31 cellular contexts compared by ENCODE assay signal in genomic region chr4:122052714-122053113, GRCh38.
DNase-seq lines count a peak whose midpoint lies in the region; ATAC-seq, FAIRE-seq and TF ChIP-seq lines count a peak whose summit lies in the region.
"Had no signal": no experiment of that assay in that cellular context is flagged by ENCODE, and none has a peak within 500 bp of the region (broad histone marks: within the 10 kb centered on the region; RNA-seq: fewer than 3 reads in every experiment).

No MANE protein-coding gene starts in this region.

- H3K27me3 ChIP-seq in bronchial epithelial cell (ENCODE audit: control insufficient read depth, insufficient read depth, low read length) (no peaks in the 10 kb centered on the region), psoas muscle (ENCODE audit: insufficient read depth in 3 of 3, low read length in 2 of 3) (no peaks in the 10 kb centered on the region), trophoblast cell (ENCODE audit: insufficient read depth, low read length) (no peaks in the 10 kb centered on the region)
- H3K27me3 ChIP-seq: BE2C, MG63 had no signal

- no peak for FAIRE-seq in bronchial epithelial cell (lab: Jason Lieb, UNC)
- FAIRE-seq: GM12891, HTR-8/SVneo had no signal

- no peaks in the 10 kb centered on the region for H3K79me1 ChIP-seq in trophoblast cell (ENCODE audit: low read length)

- DNase-seq in NCI-H82 (lab: John Stamatoyannopoulos, UW) (peak; percentile 3), NCI-H82 treated with DMSO at 0.1 percent for 48 hours (lab: John Stamatoyannopoulos, UW; ENCODE audit: unreplicated experiment) (no peak), bronchial epithelial cell (ENCODE audit: low read depth) (peak; percentile 22), left cardiac atrium (no peak), psoas muscle (no peak), trophoblast cell (no peak), HuH-7 (ENCODE audit: low spot score) (no peak)
- DNase-seq in activated naive CD4-positive, alpha-beta T cell treated with Interleukin-2 at 50 U/mL for 16 hours, result no peak
- DNase-seq: 8988T; ACHN; BE2C; Calu3; CD8-positive, alpha-beta memory T cell; DMS79 treated with DMSO at 0.1 percent for 48 hours; GF-D8; HFFc6; KBM-7; MG63; NCI-H1694; NCI-H2081; NCI-H2171 treated with DMSO at 0.1 percent for 48 hours; NCI-H345; NCI-H510A treated with DMSO at 0.1 percent for 48 hours; NCI-H748 treated with DMSO at 0.1 percent for 48 hours; NK-92 treated with Interleukin-12 subunit alpha and Interleukin-12 subunit beta, amount 100 ng/mL, for 24 hours; PC-9; SHP77 had no signal

- H4K91ac ChIP-seq in trophoblast cell (ENCODE audit: low read depth, low read length), result no peak overlapping the region

- H3K4me1 ChIP-seq in psoas muscle (no peaks in the 10 kb centered on the region), trophoblast cell (ENCODE audit: control insufficient read depth in 1 of 2, insufficient read depth in 2 of 2, low read length in 2 of 2) (no peaks in the 10 kb centered on the region)
- H3K4me1 ChIP-seq: BE2C, HAP-1 had no signal

- no peak overlapping the region for H2BK12ac ChIP-seq in trophoblast cell (ENCODE audit: low read length)

- H4K12ac ChIP-seq in trophoblast cell (ENCODE audit: low read depth, low read length), result no peak overlapping the region

- intact Hi-C loops in left cardiac atrium (cut with DNase I) (no loop called here), psoas muscle (cut with DNase I) (no loop called here)

- H4K8ac ChIP-seq in trophoblast cell (ENCODE audit: low read depth, low read length), result no peak overlapping the region

- H3K4me2 ChIP-seq in trophoblast cell (ENCODE audit: low read length), result no peak overlapping the region
- H3K4me2 ChIP-seq: GM23338, PC-9 had no signal

- H3K18ac ChIP-seq in trophoblast cell (ENCODE audit: low read length), result no peak overlapping the region

- ATAC-seq in left cardiac atrium, result peak; percentile 90 to 95
- peak in 3 of 4 donors; percentile 44 to 82 (median 52) for ATAC-seq in psoas muscle
- ATAC-seq: GM23338 had no signal

- H3K4me3 ChIP-seq in bronchial epithelial cell (ENCODE audit: low read depth, low read length) (no peak overlapping the region), psoas muscle (no peak overlapping the region), trophoblast cell (ENCODE audit: low read depth, low read length) (no peak overlapping the region)
- H3K4me3 ChIP-seq: GM23338, HAP-1, MG63, PC-9 had no signal

- H2AFZ ChIP-seq in trophoblast cell (ENCODE audit: insufficient read depth, low read length, poor library complexity), result no peak overlapping the region
- H2AFZ ChIP-seq: GM23338, PC-9 had no signal

- no peaks in the 10 kb centered on the region for H3K79me2 ChIP-seq in trophoblast cell (ENCODE audit: control insufficient read depth, insufficient read depth, low read length, poor library complexity)

- H3K36me3 ChIP-seq in bronchial epithelial cell (ENCODE audit: control insufficient read depth, insufficient read depth, low read length) (no peaks in the 10 kb centered on the region), psoas muscle (ENCODE audit: insufficient read depth in 1 of 2, low read depth in 1 of 2) (no peaks in the 10 kb centered on the region), trophoblast cell (ENCODE audit: control insufficient read depth in 1 of 2, insufficient read depth in 2 of 2, low read length in 2 of 2) (no peaks in the 10 kb centered on the region)
- H3K36me3 ChIP-seq: BE2C, HAP-1, MG63 had no signal

- TF ChIP-seq CTCF in bronchial epithelial cell (IDR thresholded peaks at IDR 0.05; ENCODE audit: insufficient read depth, low read length, severe bottlenecking) (no peak), psoas muscle (IDR thresholded peaks at IDR 0.05) (no peak)

- no peak overlapping the region for H3K23ac ChIP-seq in trophoblast cell (ENCODE audit: low read length)

- H2AK5ac ChIP-seq in trophoblast cell (ENCODE audit: low read length), result no peak overlapping the region

- H3K14ac ChIP-seq in trophoblast cell (ENCODE audit: low read length), result no peak overlapping the region

- no peaks in the 10 kb centered on the region for H3K9me3 ChIP-seq in psoas muscle
- H3K9me3 ChIP-seq in trophoblast cell (ENCODE audit: insufficient read depth, low read depth, low read length), result no peaks in the 10 kb centered on the region
- H3K9me3 ChIP-seq: BE2C, HAP-1, MG63 had no signal

- no peak overlapping the region for H2BK5ac ChIP-seq in trophoblast cell (ENCODE audit: low read depth, low read length, poor library complexity)

- no peak overlapping the region for H2BK120ac ChIP-seq in trophoblast cell (ENCODE audit: insufficient read depth, low read length, poor library complexity)

- H3K4ac ChIP-seq in trophoblast cell (ENCODE audit: low read depth, low read length), result no peak overlapping the region

- 17% methylated on average over 3 of the region's 3 CpGs for WGBS in psoas muscle, 3 donors
- no CpG with 5 or more reads among the region's 3 CpGs for WGBS in trophoblast cell (ENCODE audit: extremely low coverage, insufficient coverage, insufficient read length)

- H3K9ac ChIP-seq in trophoblast cell (ENCODE audit: low read length), result no peak overlapping the region

- no peak overlapping the region for H3K27ac ChIP-seq in psoas muscle
- no peak overlapping the region for H3K27ac ChIP-seq in trophoblast cell (ENCODE audit: low read depth, low read length)
- H3K27ac ChIP-seq: PC-9 had no signal

Comparison
In these comparisons a context has a peak if more than half of its experiments do, and no peak if none do; other contexts are left out.
1. DNase-seq: peak in NCI-H82 (single experiment) and bronchial epithelial cell (single experiment); none in NCI-H82 treated with DMSO at 0.1 percent for 48 hours (single experiment), left cardiac atrium (single experiment), psoas muscle (0 of 2), trophoblast cell (0 of 2), HuH-7 (single experiment) and activated naive CD4-positive, alpha-beta T cell treated with Interleukin-2 at 50 U/mL for 16 hours (single experiment).